Comparison of ENCODE assay signal across 1 cellular context in the genomic region with DNA sequence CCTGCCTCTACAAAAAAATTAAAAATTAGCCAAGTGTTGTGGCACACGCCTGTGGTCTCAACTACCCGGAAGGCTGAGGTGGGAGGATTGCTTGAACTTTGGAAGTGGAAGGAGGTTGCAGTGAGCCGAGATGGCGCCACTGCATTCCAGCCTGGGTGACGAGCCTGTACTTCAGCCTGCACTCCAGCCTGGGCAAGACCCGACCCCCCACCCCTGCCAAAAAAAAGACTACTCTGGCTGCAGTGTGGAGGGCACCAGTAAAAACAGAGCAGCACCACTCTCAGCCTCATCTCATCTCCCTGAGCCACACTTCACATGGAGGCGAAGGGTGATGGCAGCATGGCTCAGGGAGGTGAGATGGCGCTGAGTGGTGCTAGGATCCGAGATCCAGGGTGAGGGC.
TF ChIP-seq lines count a peak whose summit lies in the region.

No MANE protein-coding gene starts in this region.

TF ChIP-seq in IMR-90, 13 proteins besides CTCF, POLR2A, EP300 and RAD21 (continued from another document):
- TF ChIP-seq USF2 (IDR thresholded peaks at IDR 0.05; ENCODE audit: low read depth, low read length) = no peak
- no peak for TF ChIP-seq CEBPB (IDR thresholded peaks at IDR 0.05; ENCODE audit: low read depth, low read length)
- no peak for TF ChIP-seq MAFK (IDR thresholded peaks at IDR 0.05; ENCODE audit: low read depth, low read length)
